In the genomic region with DNA sequence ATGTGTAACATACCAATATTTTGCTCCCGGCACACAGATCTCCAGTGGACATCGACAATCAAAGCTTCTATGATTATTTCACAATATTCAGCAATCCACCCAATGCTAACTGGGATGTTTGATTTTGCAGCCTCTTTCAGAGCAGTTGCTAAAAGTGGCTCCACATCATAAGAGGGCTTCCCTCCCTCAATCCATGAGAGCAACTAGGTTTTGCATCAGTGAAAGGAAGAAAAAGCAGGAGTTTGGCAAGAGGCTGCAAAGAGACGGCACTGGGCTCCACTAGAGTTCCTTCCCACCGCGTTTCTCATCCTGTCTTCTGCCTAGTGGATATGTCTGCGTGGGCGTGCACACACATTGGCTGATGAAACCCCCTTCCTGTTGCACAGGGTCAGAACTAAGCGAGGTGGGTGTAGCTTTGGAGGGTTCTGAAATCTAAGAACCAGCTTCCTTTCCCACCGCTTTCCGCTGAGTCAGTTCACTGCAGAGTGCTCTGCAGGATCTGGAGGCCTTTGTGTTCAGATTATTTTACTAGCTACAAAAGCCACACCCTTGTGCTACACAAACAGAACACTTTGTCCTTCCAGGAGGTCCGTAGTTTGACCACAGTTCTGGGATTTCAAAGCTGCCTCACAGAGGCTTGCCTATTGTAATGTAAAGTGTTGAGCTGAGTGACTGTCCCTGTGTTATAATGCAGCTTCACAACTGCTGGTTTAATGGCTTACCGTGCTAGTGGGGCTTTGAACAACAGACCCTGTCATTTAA, we compare ENCODE assay signal across 8 cellular contexts. TPM values are rescaled to one million over a fixed set of nuclear protein-coding genes. Genes with fewer than 3 reads are reported as not detected.
DNase-seq lines count a peak whose midpoint lies in the region; ATAC-seq, FAIRE-seq and TF ChIP-seq lines count a peak whose summit lies in the region.

No MANE protein-coding gene starts in this region.

- POLR2A ChIA-PET in activated naive CD8-positive, alpha-beta T cell treated with anti-CD3 and anti-CD28 coated beads, Interleukin-2, amount 10 ng/mL, durations not matched to agents 7 days and 5 days (lab: Charles Lee) = interaction anchor here (1.1 to 2.8 kb wide), 3 partner anchors 10 to 28 kb away, joined by 3 to 18 read pairs (median 12); a partner anchor contains a TSS

- H3K4me1 Mint-ChIP-seq in activated naive CD8-positive, alpha-beta T cell treated with anti-CD3 and anti-CD28 coated beads, Interleukin-2, amount 10 ng/mL, durations not matched to agents 7 days and 5 days = peaks cover 22% of the 10 kb centered on the region

- peak overlapping the region; percentile 71 for H3K27ac ChIP-seq in cardiac muscle cell
- peak overlapping the region; percentile 62 for H3K27ac ChIP-seq in osteoblast (ENCODE audit: low read depth, low read length)

- no peaks in the 10 kb centered on the region for H3K79me2 ChIP-seq in osteoblast (ENCODE audit: insufficient read depth, low read length)

- H3K9me3 Mint-ChIP-seq in activated naive CD8-positive, alpha-beta T cell treated with anti-CD3 and anti-CD28 coated beads, Interleukin-2, amount 10 ng/mL, durations not matched to agents 7 days and 5 days = no peaks in the 10 kb centered on the region

- no peaks in the 10 kb centered on the region for H4K20me1 ChIP-seq in osteoblast (ENCODE audit: insufficient read depth, low read length)

- peak overlapping the region; percentile 82 for H2AFZ ChIP-seq in osteoblast (ENCODE audit: low read length)

- no peaks in the 10 kb centered on the region for H3K27me3 ChIP-seq in H7 (ENCODE audit: control insufficient read depth, insufficient read depth, low read length)
- H3K27me3 ChIP-seq in cardiac muscle cell = no peaks in the 10 kb centered on the region
- no peaks in the 10 kb centered on the region for H3K27me3 ChIP-seq in osteoblast (ENCODE audit: insufficient read depth, low read length)

- H3K4me3 Mint-ChIP-seq in activated naive CD8-positive, alpha-beta T cell treated with anti-CD3 and anti-CD28 coated beads, Interleukin-2, amount 10 ng/mL, durations not matched to agents 7 days and 5 days = peak overlapping the region; percentile 71

- H3K4me3 ChIP-seq in H7 (ENCODE audit: insufficient read depth, low read depth, low read length) = no peak overlapping the region
- no peak overlapping the region for H3K4me3 ChIP-seq in cardiac muscle cell
- H3K4me3 ChIP-seq in osteoblast (ENCODE audit: insufficient read depth, low read length) = peak overlapping the region; percentile 62

- H3K36me3 Mint-ChIP-seq in activated naive CD8-positive, alpha-beta T cell treated with anti-CD3 and anti-CD28 coated beads, Interleukin-2, amount 10 ng/mL, durations not matched to agents 7 days and 5 days = peaks cover 5% of the 10 kb centered on the region

- H3K36me3 ChIP-seq in H7 (replicated peaks; ENCODE audit: control insufficient read depth, insufficient read depth, low read length) (no peaks in the 10 kb centered on the region), cardiac muscle cell (no peaks in the 10 kb centered on the region), osteoblast (ENCODE audit: insufficient read depth, low read length) (no peaks in the 10 kb centered on the region)

- no peaks in the 10 kb centered on the region for H3K27me3 Mint-ChIP-seq in activated naive CD8-positive, alpha-beta T cell treated with anti-CD3 and anti-CD28 coated beads, Interleukin-2, amount 10 ng/mL, durations not matched to agents 7 days and 5 days

- ATAC-seq in activated naive CD8-positive, alpha-beta T cell treated with anti-CD3 and anti-CD28 coated beads, Interleukin-2, amount 10 ng/mL, durations not matched to agents 7 days and 5 days (ENCODE audit: low read depth) = peak; percentile 99
- ATAC-seq in HG03039 (IDR thresholded peaks at IDR 0.05; ENCODE audit: unreplicated experiment) = no peak

- peak overlapping the region; percentile 74 for H3K27ac Mint-ChIP-seq in activated naive CD8-positive, alpha-beta T cell treated with anti-CD3 and anti-CD28 coated beads, Interleukin-2, amount 10 ng/mL, durations not matched to agents 7 days and 5 days

- no peak for TF ChIP-seq POLR2A in GM12892 (IDR thresholded peaks at IDR 0.05; ENCODE audit: low read depth, low read length)

- H3K4me1 ChIP-seq in cardiac muscle cell (ENCODE audit: low read depth) (peaks cover 4% of the 10 kb centered on the region), osteoblast (ENCODE audit: insufficient read depth, low read length) (peaks cover 34% of the 10 kb centered on the region)

- peak overlapping the region; percentile 85 for H3K4me2 ChIP-seq in osteoblast (ENCODE audit: insufficient read depth, low read length)

- DNase-seq in H7 (peak; percentile 42), NCI-H69 (lab: John Stamatoyannopoulos, UW) (peak; percentile 92), cardiac muscle cell (ENCODE audit: low read depth in 1 of 2, low spot score in 1 of 2) (peak; percentile 24 to 98), osteoblast (ENCODE audit: insufficient read length, low spot score, missing footprints) (peak; percentile 84), GM12892 (ENCODE audit: insufficient read length) (no peak), RKO (ENCODE audit: low spot score) (no peak)
- DNase-seq in activated naive CD8-positive, alpha-beta T cell treated with anti-CD3 and anti-CD28 coated beads, Interleukin-2, amount 10 ng/mL, durations not matched to agents 7 days and 5 days = peak; percentile 51

- H3K9me3 ChIP-seq in cardiac muscle cell (ENCODE audit: low read depth) (no peaks in the 10 kb centered on the region), osteoblast (ENCODE audit: low read depth, low read length) (no peaks in the 10 kb centered on the region)

- no peak for TF ChIP-seq CTCF in cardiac muscle cell (IDR thresholded peaks at IDR 0.05; ENCODE audit: low read depth, low read length)
- no peak for TF ChIP-seq CTCF in osteoblast (IDR thresholded peaks at IDR 0.05; ENCODE audit: extremely low read depth, low read depth, low read length)

- no peak for FAIRE-seq in GM12892 (lab: Jason Lieb, UNC)

RNA-seq across cellular contexts. Expression of a gene that starts 28.1 kb away (rescaled TPM):
- total RNA-seq in H7 (2014; rRNA removed; shearing (Covaris generic)) = 25.3 and 28.5 TPM in 2 replicates
- 10 to 100 TPM; 11.7 to 12.0 TPM for total RNA-seq in activated naive CD8-positive, alpha-beta T cell treated with anti-CD3 and anti-CD28 coated beads, Interleukin-2, amount 10 ng/mL, durations not matched to agents 7 days and 5 days
- 6.5 and 6.9 TPM in 2 replicates for total RNA-seq in cardiac muscle cell
- 10.0 and 15.6 TPM in 2 replicates for polyA plus RNA-seq in cardiac muscle cell
- total RNA-seq in osteoblast = 20.6 and 25.3 TPM in 2 replicates
- 2.1 TPM for polyA plus RNA-seq in GM12892 (2012; ENCODE audit: missing spikeins)

Comparison
In these comparisons a context has a peak if more than half of its experiments do, and no peak if none do; other contexts are left out.
1. DNase-seq: peak in H7 (single experiment), NCI-H69 (single experiment), activated naive CD8-positive, alpha-beta T cell treated with anti-CD3 and anti-CD28 coated beads, Interleukin-2, amount 10 ng/mL, durations not matched to agents 7 days and 5 days (single experiment), cardiac muscle cell (2 of 2) and osteoblast (single experiment); none in GM12892 (single experiment) and RKO (single experiment).